In the genomic region with DNA sequence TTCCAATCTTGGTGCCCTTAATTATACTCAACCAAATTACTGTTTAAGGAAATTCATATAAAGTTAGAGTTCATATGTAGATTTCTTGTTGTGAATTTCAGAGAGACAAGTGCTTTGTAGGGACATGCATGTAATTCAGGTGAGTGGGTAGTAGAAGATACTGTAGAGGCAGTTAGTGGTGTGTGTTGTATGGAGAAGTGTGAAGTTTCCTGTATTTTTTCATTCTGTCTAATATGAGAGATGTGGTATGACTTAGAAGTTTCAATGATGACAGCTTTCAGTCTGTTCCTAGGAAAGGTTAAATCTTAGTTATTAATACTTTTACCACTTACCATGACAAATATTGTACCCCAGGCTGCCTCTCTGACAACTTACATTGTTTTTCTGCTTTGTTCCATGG, we compare ENCODE assay signal across 28 cellular contexts.
"Had no signal": no experiment of that assay in that cellular context is flagged by ENCODE, and none has a peak within 500 bp of the region (broad histone marks: within the 10 kb centered on the region; RNA-seq: fewer than 3 reads in every experiment).

No MANE protein-coding gene starts in this region.

- FAIRE-seq: endometrium, islet of Langerhans, keratinocyte had no signal

- H3K4me1 Mint-ChIP-seq: endodermal cell, naive B cell had no signal

- H3K4me3 ChIP-seq: colonic mucosa, esophagus squamous epithelium, gastrocnemius medialis, heart right ventricle, left lung, lower lobe of right lung, mucosa of descending colon had no signal

- DNase-seq: colonic mucosa; cortex of kidney; effector CD8-positive, alpha-beta T cell; effector memory CD8-positive, alpha-beta T cell; endodermal cell; erythroblast; esophagus squamous epithelium; foreskin fibroblast; foreskin melanocyte; gastrocnemius medialis; glutamatergic neuron; head of caudate nucleus; heart right ventricle; hippocampal formation; left cardiac atrium; left lung; left ventricle myocardium superior; lower lobe of right lung; mesenchymal stem cell; mucosa of descending colon; naive B cell had no signal

- H3K4me3 Mint-ChIP-seq: dendritic cell treated with granulocyte-macrophage colony-stimulating factor and Interleukin-4, amounts not matched to agents 40 ng/mL and 50 ng/mL, for 4 days; effector memory CD8-positive, alpha-beta T cell; endodermal cell; mesothelial cell of epicardium; naive B cell had no signal

- ATAC-seq: effector memory CD8-positive, alpha-beta T cell; esophagus mucosa; gastrocnemius medialis; heart right ventricle; left cardiac atrium; left ventricle myocardium superior; mucosa of descending colon had no signal

- H3K27me3 Mint-ChIP-seq: dendritic cell treated with granulocyte-macrophage colony-stimulating factor and Interleukin-4, amounts not matched to agents 40 ng/mL and 50 ng/mL, for 4 days; effector memory CD8-positive, alpha-beta T cell; naive B cell had no signal

- H3K9me3 Mint-ChIP-seq: endodermal cell had no signal

- H3K4me1 ChIP-seq: colonic mucosa, esophagus squamous epithelium, gastrocnemius medialis, heart right ventricle, left lung, lower lobe of right lung had no signal

- H3K27ac ChIP-seq: colonic mucosa, epithelial cell of prostate, esophagus squamous epithelium, gastrocnemius medialis, heart right ventricle, left lung, lower lobe of right lung had no signal

- H3K9me3 ChIP-seq: colonic mucosa, esophagus squamous epithelium, gastrocnemius medialis, heart right ventricle, left lung, lower lobe of right lung, mucosa of descending colon had no signal

- H3K27me3 ChIP-seq: colonic mucosa, esophagus squamous epithelium, gastrocnemius medialis, heart right ventricle, left lung had no signal

- H3K36me3 ChIP-seq: colonic mucosa, esophagus squamous epithelium, gastrocnemius medialis, heart right ventricle, left lung, lower lobe of right lung had no signal

- H3K36me3 Mint-ChIP-seq: mesothelial cell of epicardium, naive B cell had no signal

- H3K27ac Mint-ChIP-seq: dendritic cell treated with granulocyte-macrophage colony-stimulating factor and Interleukin-4, amounts not matched to agents 40 ng/mL and 50 ng/mL, for 4 days; effector memory CD8-positive, alpha-beta T cell; endodermal cell; mesothelial cell of epicardium; naive B cell had no signal
